In genomic region chr4:3786196-3786869, GRCh38 we compare ENCODE assay signal across 12 cellular contexts. TPM values are rescaled to one million over a fixed set of nuclear protein-coding genes. Genes with fewer than 3 reads are reported as not detected.
A peak's percentile ranks its signal among the peaks of the same experiment; 100 is the strongest.
DNase-seq lines count a peak whose midpoint lies in the region; ATAC-seq and TF ChIP-seq lines count a peak whose summit lies in the region.
"Had no signal": no experiment of that assay in that cellular context is flagged by ENCODE, and none has a peak within 500 bp of the region (broad histone marks: within the 10 kb centered on the region; RNA-seq: fewer than 3 reads in every experiment).

No MANE protein-coding gene starts in this region.

- peaks cover 21% of the 10 kb centered on the region for H3K27me3 ChIP-seq in transverse colon
- no peaks in the 10 kb centered on the region for H3K27me3 ChIP-seq in effector memory CD4-positive, alpha-beta T cell (replicated peaks; ENCODE audit: control insufficient read depth, insufficient read depth, low read length, poor library complexity, severe bottlenecking)

- in situ Hi-C loops in transverse colon (cut with MboI; ENCODE audit: low pct_ligation_motif_present in 1 of 4, low pct_unique_long_range_greater_than_20kb in 1 of 4, low sequenced_read_pairs in 3 of 4) = no loop called here

- ATAC-seq in Right ventricle myocardium inferior (peak; percentile 70), HG02973 (IDR thresholded peaks at IDR 0.05; ENCODE audit: unreplicated experiment) (no peak)

- intact Hi-C loops in Right ventricle myocardium inferior (cut with DNase I) = no loop called here
- intact Hi-C loops in cardiac septum (cut with DNase I) = no loop called here
- intact Hi-C loops in transverse colon (cut with DNase I; ENCODE audit: low total_unique reads) = no loop called here

- no peak overlapping the region for H3K4me3 ChIP-seq in transverse colon
- no peak overlapping the region for H3K4me3 ChIP-seq in effector memory CD4-positive, alpha-beta T cell (ENCODE audit: insufficient read depth, low read depth, low read length, poor library complexity, severe bottlenecking)

- H3K4me1 ChIP-seq in transverse colon = no peaks in the 10 kb centered on the region
- no peaks in the 10 kb centered on the region for H3K4me1 ChIP-seq in effector memory CD4-positive, alpha-beta T cell (ENCODE audit: control insufficient read depth, insufficient read depth, low read length, poor library complexity, severe bottlenecking)

- whole genome bisulfite sequencing in transverse colon (ENCODE audit: low coverage in 1 of 2), 2 donors = 47 to 92% methylated on average over 2 to 13 of the region's 13 CpGs

- no peak for TF ChIP-seq EP300 in transverse colon (IDR thresholded peaks at IDR 0.05; ENCODE audit: low read depth)

- DNase-seq in Right ventricle myocardium inferior (ENCODE audit: missing footprints) (peak; percentile 61), cardiac septum (ENCODE audit: low spot score) (no peak), kidney tubule cell (ENCODE audit: low spot score) (peak; percentile 6), transverse colon (peak; percentile 49), kidney glomerular epithelial cell (lab: John Stamatoyannopoulos, UW) (no peak)
- DNase-seq in effector memory CD4-positive, alpha-beta T cell = no peak
- DNase-seq: trophoblast cell had no signal

- H3K27ac ChIP-seq in VCaP = peak overlapping the region; percentile 59
- H3K27ac ChIP-seq in transverse colon = no peak overlapping the region
- no peak overlapping the region for H3K27ac ChIP-seq in effector memory CD4-positive, alpha-beta T cell (ENCODE audit: insufficient read depth, low read length, poor library complexity, severe bottlenecking)
- H3K27ac ChIP-seq: epithelial cell of prostate, HL-60, neutrophil had no signal

- H3K9me3 ChIP-seq in transverse colon = no peaks in the 10 kb centered on the region
- H3K9me3 ChIP-seq in effector memory CD4-positive, alpha-beta T cell (ENCODE audit: control insufficient read depth, low read length) = peaks cover 7% of the 10 kb centered on the region
- H3K9me3 ChIP-seq: neutrophil had no signal

- no peaks in the 10 kb centered on the region for H3K36me3 ChIP-seq in transverse colon
- no peaks in the 10 kb centered on the region for H3K36me3 ChIP-seq in effector memory CD4-positive, alpha-beta T cell (ENCODE audit: control insufficient read depth, insufficient read depth, low read length)
- H3K36me3 ChIP-seq: neutrophil had no signal

- TF ChIP-seq POLR2A in transverse colon (IDR thresholded peaks at IDR 0.05) = no peak

- peak; percentile 75 for TF ChIP-seq CTCF in VCaP (conservative IDR thresholded peaks at IDR 0.05)
- TF ChIP-seq CTCF in transverse colon (IDR thresholded peaks at IDR 0.05) = peak; percentile 6 to 53 (median 24)

RNA-seq across cellular contexts. Expression of gene ADRA2C, which starts 20.1 kb away (rescaled TPM):
- total RNA-seq in Right ventricle myocardium inferior = 6.9 TPM
- total RNA-seq in cardiac septum = 5.4 TPM
- 1 to 10 TPM in 2 of 4 donors, under 1 TPM in 1, not detected in 1; 0.96 to 1.6 (median 1.1) TPM for total RNA-seq in transverse colon

Comparison
In these comparisons a context has a peak if more than half of its experiments do, and no peak if none do; other contexts are left out.
1. DNase-seq: peak in Right ventricle myocardium inferior (single experiment), kidney tubule cell (single experiment) and transverse colon (single experiment); none in cardiac septum (single experiment), kidney glomerular epithelial cell (single experiment) and effector memory CD4-positive, alpha-beta T cell (0 of 3).